ENCODE assay signal across 1 cellular context in the genomic region with DNA sequence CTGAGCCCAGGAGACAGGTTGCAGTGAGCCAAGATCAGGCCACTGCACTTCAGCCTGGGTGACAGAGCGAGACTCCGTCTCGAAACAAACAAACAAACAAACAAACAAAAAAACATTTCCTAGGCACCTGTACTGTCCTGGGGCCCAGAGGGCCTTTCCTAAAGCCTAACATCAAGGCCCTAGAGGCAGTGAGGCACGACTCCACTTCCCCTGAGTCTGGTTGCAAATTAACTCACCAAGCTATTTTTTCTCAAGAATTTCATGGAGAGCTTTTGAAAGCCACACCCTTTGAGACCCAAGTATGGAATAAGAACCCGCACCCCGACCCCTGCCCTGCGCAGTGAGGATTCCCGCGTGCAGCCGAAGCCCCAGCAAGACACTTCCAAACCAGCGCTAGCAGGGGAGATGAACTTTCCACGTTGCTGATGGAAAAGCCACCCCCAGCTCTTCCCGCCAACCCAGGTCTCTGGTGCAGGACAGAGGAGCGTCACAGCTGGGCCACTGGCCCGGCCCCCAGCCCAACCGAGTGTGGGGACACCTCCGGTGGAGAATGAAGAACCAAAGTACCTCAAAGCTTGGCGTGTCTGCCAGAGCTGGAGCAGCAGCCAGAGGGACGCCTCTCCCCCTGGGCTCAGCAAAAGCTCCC.
TF ChIP-seq lines count a peak whose summit lies in the region.

No MANE protein-coding gene starts in this region.

TF ChIP-seq in GM23338, 12 proteins besides CTCF, POLR2A, EP300 and RAD21:
- TF ChIP-seq STAT1 (IDR thresholded peaks at IDR 0.05; ENCODE audit: unreplicated experiment) (no peak), ZNF331 (CRISPR knock-in tag; IDR thresholded peaks at IDR 0.05; ENCODE audit: low read depth) (no peak), EZH2 (IDR thresholded peaks at IDR 0.05; ENCODE audit: low read depth, unreplicated experiment) (no peak)
